Comparison of ENCODE assay signal across 14 cellular contexts in the genomic region with DNA sequence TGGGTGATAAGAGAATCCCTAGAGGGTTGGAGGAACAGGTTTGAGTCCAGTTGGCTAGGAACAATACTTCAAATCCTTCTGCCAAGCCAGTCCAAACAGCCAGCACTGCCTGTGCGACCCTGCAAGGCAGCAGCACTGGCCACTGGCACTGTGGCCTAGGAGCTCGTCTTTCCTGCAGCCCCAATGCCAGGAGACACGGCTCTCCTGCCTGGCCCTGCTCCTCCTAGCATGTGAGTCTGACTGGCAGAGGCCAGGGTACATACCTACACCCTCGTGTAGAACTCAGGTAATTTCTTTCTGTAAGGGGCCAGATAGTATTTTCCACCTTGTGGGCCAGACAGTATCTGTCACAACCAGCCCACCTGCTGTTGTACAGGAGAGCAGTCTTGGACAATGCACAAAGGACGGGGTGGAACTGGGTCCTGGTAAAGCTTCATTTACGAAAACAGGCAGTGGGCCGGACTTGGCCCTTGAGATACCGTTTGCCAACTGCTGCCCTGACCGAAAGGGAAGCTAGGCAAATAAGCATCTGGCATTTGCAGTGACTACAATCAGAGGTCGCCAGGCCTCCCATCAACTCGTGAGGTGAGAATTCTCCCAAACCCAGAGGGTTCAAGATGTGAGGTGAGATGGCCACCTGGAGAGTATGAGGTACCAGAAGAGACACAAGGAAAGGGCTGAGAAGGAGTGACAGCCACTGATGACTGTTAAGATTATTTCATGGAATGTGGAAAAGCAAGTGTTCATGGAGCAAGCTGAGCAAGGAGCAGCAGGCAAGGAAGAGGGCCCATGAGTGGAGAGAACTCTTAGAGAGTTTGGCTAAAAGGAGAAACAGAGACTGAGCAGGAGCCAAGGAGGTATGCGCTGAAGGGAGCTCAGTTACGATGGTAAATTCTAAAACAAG. TPM values are rescaled to one million over a fixed set of nuclear protein-coding genes. Genes with fewer than 3 reads are reported as not detected.
DNase-seq lines count a peak whose midpoint lies in the region; ATAC-seq, FAIRE-seq and TF ChIP-seq lines count a peak whose summit lies in the region.
"Had no signal": no experiment of that assay in that cellular context is flagged by ENCODE, and none has a peak within 500 bp of the region (broad histone marks: within the 10 kb centered on the region; RNA-seq: fewer than 3 reads in every experiment).

No MANE protein-coding gene starts in this region.

- no peak for ATAC-seq in HG03565 (IDR thresholded peaks at IDR 0.05; ENCODE audit: unreplicated experiment)
- ATAC-seq in GM19023 (IDR thresholded peaks at IDR 0.05; ENCODE audit: unreplicated experiment) = no peak
- ATAC-seq in GM21381 (IDR thresholded peaks at IDR 0.05; ENCODE audit: unreplicated experiment) = no peak

- 38 to 54% (median 54%) methylated on average over 13 of the region's 13 CpGs for WGBS in small intestine, 3 donors

- H3K4me1 Mint-ChIP-seq in activated T-cell treated with anti-CD3 and anti-CD28 coated beads, Interleukin-2, amount 50 U/mL, for 24 hours (ENCODE audit: low read depth) = peaks cover 20% of the 10 kb centered on the region
- peaks cover 41% of the 10 kb centered on the region for H3K4me1 Mint-ChIP-seq in glutamatergic neuron (ENCODE audit: low read depth, unreplicated experiment)

- H3K27ac ChIP-seq in VCaP (peak overlapping the region; percentile 95), small intestine (ENCODE audit: low read depth in 1 of 2, low read length in 1 of 2) (peak overlapping the region in 1 of 2 donors; percentile 19)
- H3K27ac ChIP-seq: SJSA1 had no signal

- DNase-seq in activated T-cell treated with anti-CD3 and anti-CD28 coated beads, Interleukin-2, amount 50 U/mL, for 24 hours = no peak
- DNase-seq in activated T-cell treated with anti-CD3 and anti-CD28 coated beads for 4 hours (no peak), glutamatergic neuron (no peak), small intestine (peak; percentile 6)
- DNase-seq: DMS 273 treated with DMSO at 0.1 percent for 48 hours, heart right ventricle, NCI-H2107, spleen had no signal

- no peaks in the 10 kb centered on the region for H3K9me3 ChIP-seq in small intestine (ENCODE audit: control insufficient read depth, low read depth)
- H3K9me3 ChIP-seq: heart right ventricle, SJSA1, spleen, thoracic aorta had no signal

- no peak for FAIRE-seq in small intestine (lab: Jason Lieb, UNC)

- H3K36me3 Mint-ChIP-seq in activated T-cell treated with anti-CD3 and anti-CD28 coated beads, Interleukin-2, amount 50 U/mL, for 24 hours (ENCODE audit: low read depth) = peaks cover 44% of the 10 kb centered on the region
- H3K36me3 Mint-ChIP-seq in glutamatergic neuron (ENCODE audit: unreplicated experiment) = no peaks in the 10 kb centered on the region

- peaks cover 56% of the 10 kb centered on the region for H3K27me3 Mint-ChIP-seq in activated T-cell treated with anti-CD3 and anti-CD28 coated beads, Interleukin-2, amount 50 U/mL, for 24 hours
- peaks cover 2% of the 10 kb centered on the region for H3K27me3 Mint-ChIP-seq in glutamatergic neuron (ENCODE audit: unreplicated experiment)

- no peak overlapping the region for H3K4me3 Mint-ChIP-seq in activated T-cell treated with anti-CD3 and anti-CD28 coated beads, Interleukin-2, amount 50 U/mL, for 24 hours
- peak overlapping the region; percentile 46 for H3K4me3 Mint-ChIP-seq in glutamatergic neuron (ENCODE audit: unreplicated experiment)

- no peaks in the 10 kb centered on the region for H3K4me1 ChIP-seq in small intestine (ENCODE audit: control insufficient read depth in 2 of 2, insufficient read depth in 1 of 2, low read depth in 1 of 2, low read length in 1 of 2)

- no peaks in the 10 kb centered on the region for H3K9me3 Mint-ChIP-seq in activated T-cell treated with anti-CD3 and anti-CD28 coated beads, Interleukin-2, amount 50 U/mL, for 24 hours
- no peaks in the 10 kb centered on the region for H3K9me3 Mint-ChIP-seq in glutamatergic neuron (ENCODE audit: unreplicated experiment)

- H3K27ac Mint-ChIP-seq in activated T-cell treated with anti-CD3 and anti-CD28 coated beads, Interleukin-2, amount 50 U/mL, for 24 hours = peak overlapping the region; percentile 32
- H3K27ac Mint-ChIP-seq in glutamatergic neuron (ENCODE audit: unreplicated experiment) = peak overlapping the region; percentile 43

- no peaks in the 10 kb centered on the region for H3K36me3 ChIP-seq in small intestine (ENCODE audit: control insufficient read depth in 2 of 2, insufficient read depth in 2 of 2, low read length in 2 of 2)
- H3K36me3 ChIP-seq: thoracic aorta had no signal

- no peaks in the 10 kb centered on the region for H3K27me3 ChIP-seq in small intestine (ENCODE audit: control insufficient read depth in 2 of 2, insufficient read depth in 2 of 2, low read length in 2 of 2)
- H3K27me3 ChIP-seq: SJSA1 had no signal

- TF ChIP-seq CTCF in VCaP (conservative IDR thresholded peaks at IDR 0.05) = no peak
- no peak for TF ChIP-seq CTCF in glutamatergic neuron (IDR thresholded peaks at IDR 0.05; ENCODE audit: partially characterized antibody, unreplicated experiment)

- H3K4me3 ChIP-seq in small intestine (ENCODE audit: low read depth in 1 of 2, low read length in 2 of 2) = no peak overlapping the region
- H3K4me3 ChIP-seq: heart right ventricle, SJSA1, spleen, thoracic aorta had no signal

RNA-seq across cellular contexts. Expression of gene IRAK1, which starts 29.8 kb away (rescaled TPM):
- total RNA-seq in glutamatergic neuron (ENCODE audit: unreplicated experiment) = 60.3 TPM
- 100 to 1,000 TPM; 115 to 135 (median 118) TPM for polyA plus RNA-seq in small intestine

RNA-seq across cellular contexts. Expression of gene MECP2, which starts 48.1 kb away (rescaled TPM):
- total RNA-seq in glutamatergic neuron (ENCODE audit: unreplicated experiment) = 60.0 TPM
- polyA plus RNA-seq in small intestine = 10 to 100 TPM in 2 of 3 donors, 1 to 10 TPM in 1; 9.4 to 14.7 (median 11.1) TPM
